Comparison of ENCODE assay signal across 10 cellular contexts in the genomic region with DNA sequence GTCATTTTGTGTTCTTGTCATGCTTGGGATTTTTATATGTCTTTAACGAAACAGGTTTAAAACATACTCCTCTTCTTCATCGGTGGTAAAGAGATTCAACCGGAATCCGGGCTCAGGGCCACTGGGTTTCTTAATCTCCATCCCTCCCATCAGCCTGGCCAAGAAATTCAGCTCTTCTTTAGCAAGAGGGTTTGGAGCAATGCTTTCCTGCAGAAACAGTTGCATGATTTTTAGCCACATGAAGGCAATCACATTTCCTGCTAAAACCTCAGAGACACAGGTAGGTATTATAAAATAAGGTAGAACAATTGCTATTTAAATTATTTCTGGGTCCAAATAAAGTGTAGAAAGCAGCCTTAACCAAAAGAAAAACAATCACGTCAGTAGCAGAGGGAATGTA. TPM values are rescaled to one million over a fixed set of nuclear protein-coding genes. Genes with fewer than 3 reads are reported as not detected.
DNase-seq lines count a peak whose midpoint lies in the region; ATAC-seq and TF ChIP-seq lines count a peak whose summit lies in the region.
"Had no signal": no experiment of that assay in that cellular context is flagged by ENCODE, and none has a peak within 500 bp of the region (broad histone marks: within the 10 kb centered on the region; RNA-seq: fewer than 3 reads in every experiment).

No MANE protein-coding gene starts in this region.

- DNase-seq in CD4-positive, CD25-positive, alpha-beta regulatory T cell, result no peak
- DNase-seq in HFFc6 (no peak), adipocyte (ENCODE audit: low read depth) (peak; percentile 39), NCI-H2196 (lab: John Stamatoyannopoulos, UW; ENCODE audit: unreplicated experiment) (no peak), T1000 (lab: John Stamatoyannopoulos, UW) (no peak), putamen (ENCODE audit: low spot score) (no peak)
- DNase-seq in naive thymus-derived CD8-positive, alpha-beta T cell, result no peak

- H3K4me1 Mint-ChIP-seq in CD4-positive, CD25-positive, alpha-beta regulatory T cell, result peaks cover 0 to 13% (median 8%) of the 10 kb centered on the region in 4 donors
- peaks cover 15% of the 10 kb centered on the region for H3K4me1 Mint-ChIP-seq in HFFc6 (ENCODE audit: low read depth)
- peaks cover 14 to 27% (median 19%) of the 10 kb centered on the region in 4 donors for H3K4me1 Mint-ChIP-seq in naive thymus-derived CD8-positive, alpha-beta T cell

- POLR2A ChIA-PET in naive thymus-derived CD8-positive, alpha-beta T cell (lab: Charles Lee), result interaction anchor here (0.7 to 2.2 kb wide), 4 partner anchors 51 to 240 kb away, joined by 3 to 12 read pairs (median 4); no protein-coding TSS in a partner anchor

- H3K9me3 ChIP-seq in CD4-positive, CD25-positive, alpha-beta regulatory T cell (ENCODE audit: control insufficient read depth in 2 of 2, low read length in 2 of 2), result no peaks in the 10 kb centered on the region
- no peaks in the 10 kb centered on the region for H3K9me3 ChIP-seq in adipocyte (ENCODE audit: control insufficient read depth, low read length)
- H3K9me3 ChIP-seq: heart right ventricle, SJCRH30 had no signal

- no peak for ATAC-seq in CD4-positive, CD25-positive, alpha-beta regulatory T cell (ENCODE audit: low read depth in 2 of 2)
- peak; percentile 36 to 68 for ATAC-seq in naive thymus-derived CD8-positive, alpha-beta T cell
- ATAC-seq in GM21528 (IDR thresholded peaks at IDR 0.05; ENCODE audit: low FRiP score, unreplicated experiment), result no peak

- H3K27me3 ChIP-seq in CD4-positive, CD25-positive, alpha-beta regulatory T cell (ENCODE audit: control insufficient read depth, insufficient read depth, low read length), result no peaks in the 10 kb centered on the region
- no peaks in the 10 kb centered on the region for H3K27me3 ChIP-seq in adipocyte (replicated peaks; ENCODE audit: control insufficient read depth, insufficient read depth, low read length)
- H3K27me3 ChIP-seq: heart right ventricle, SJCRH30 had no signal

- H3K27me3 Mint-ChIP-seq in CD4-positive, CD25-positive, alpha-beta regulatory T cell, result no peaks in the 10 kb centered on the region
- peaks cover 4% of the 10 kb centered on the region; the same call in 1 of the 2 replicates for H3K27me3 Mint-ChIP-seq in HFFc6 (ENCODE audit: insufficient read depth)
- no peaks in the 10 kb centered on the region for H3K27me3 Mint-ChIP-seq in naive thymus-derived CD8-positive, alpha-beta T cell

- peak overlapping the region; percentile 54 for H3K4me3 ChIP-seq in CD4-positive, CD25-positive, alpha-beta regulatory T cell (ENCODE audit: low read depth, low read length)
- H3K4me3 ChIP-seq in adipocyte (ENCODE audit: low read length), result peak overlapping the region; percentile 61
- H3K4me3 ChIP-seq: heart right ventricle, SJCRH30 had no signal

- H3K9me3 Mint-ChIP-seq in CD4-positive, CD25-positive, alpha-beta regulatory T cell, result peaks cover 0 to 1% (median 0%) of the 10 kb centered on the region in 7 donors
- H3K9me3 Mint-ChIP-seq in HFFc6, result no peaks in the 10 kb centered on the region
- H3K9me3 Mint-ChIP-seq in naive thymus-derived CD8-positive, alpha-beta T cell, result no peaks in the 10 kb centered on the region

- H3K9ac ChIP-seq in adipocyte (ENCODE audit: low read length), result peak overlapping the region; percentile 69

- peak overlapping the region in 2 of 4 donors; percentile 19 to 66 for H3K4me3 Mint-ChIP-seq in CD4-positive, CD25-positive, alpha-beta regulatory T cell
- H3K4me3 Mint-ChIP-seq in HFFc6, result peak overlapping the region; percentile 5; the same call in 1 of the 2 replicates
- peak overlapping the region; percentile 30 to 82 (median 72) for H3K4me3 Mint-ChIP-seq in naive thymus-derived CD8-positive, alpha-beta T cell

- no peak for TF ChIP-seq CTCF in HFFc6 (IDR thresholded peaks at IDR 0.05)

- H3K27ac Mint-ChIP-seq in CD4-positive, CD25-positive, alpha-beta regulatory T cell, result peak overlapping the region; percentile 53 to 85 (median 76)
- H3K27ac Mint-ChIP-seq in HFFc6, result peak overlapping the region; percentile 84
- H3K27ac Mint-ChIP-seq in naive thymus-derived CD8-positive, alpha-beta T cell, result peak overlapping the region; percentile 90 to 98 (median 94)

- H3K36me3 ChIP-seq in CD4-positive, CD25-positive, alpha-beta regulatory T cell (ENCODE audit: control insufficient read depth, insufficient read depth, low read length), result no peaks in the 10 kb centered on the region
- peaks cover 23% of the 10 kb centered on the region for H3K36me3 ChIP-seq in adipocyte (ENCODE audit: control insufficient read depth, insufficient read depth, low read length, severe bottlenecking)
- H3K36me3 ChIP-seq: SJCRH30 had no signal

- H3K27ac ChIP-seq in CD4-positive, CD25-positive, alpha-beta regulatory T cell (ENCODE audit: insufficient read depth, low read length, poor library complexity, severe bottlenecking), result peak overlapping the region; percentile 5
- H3K27ac ChIP-seq: SJCRH30 had no signal

- H3K4me1 ChIP-seq in CD4-positive, CD25-positive, alpha-beta regulatory T cell (ENCODE audit: control insufficient read depth, insufficient read depth, low read length, poor library complexity, severe bottlenecking), result peaks cover 7% of the 10 kb centered on the region
- H3K4me1 ChIP-seq in adipocyte (ENCODE audit: control insufficient read depth, insufficient read depth, low read length), result peaks cover 32% of the 10 kb centered on the region
- H3K4me1 ChIP-seq: SJCRH30 had no signal

- H3K36me3 Mint-ChIP-seq in CD4-positive, CD25-positive, alpha-beta regulatory T cell, result no peaks in the 10 kb centered on the region
- no peaks in the 10 kb centered on the region for H3K36me3 Mint-ChIP-seq in HFFc6 (ENCODE audit: low read depth)
- no peaks in the 10 kb centered on the region for H3K36me3 Mint-ChIP-seq in naive thymus-derived CD8-positive, alpha-beta T cell

RNA-seq across cellular contexts. Expression of gene LSM10, which starts 22.7 kb away (rescaled TPM):
- total RNA-seq in CD4-positive, CD25-positive, alpha-beta regulatory T cell, result 33.8 TPM
- 100 to 1,000 TPM; 142 to 153 (median 145) TPM for polyA plus RNA-seq in CD4-positive, CD25-positive, alpha-beta regulatory T cell
- total RNA-seq in HFFc6 (2021; fragmentation: NEBNext Ultra II Directional; extraction: Animal tissue kit (Norgen Biotek cat#: 25700)), result 10 to 100 TPM; 44.6 to 58.7 (median 49.6) TPM
- total RNA-seq in naive thymus-derived CD8-positive, alpha-beta T cell, result 10 to 100 TPM; 40.8 to 47.1 TPM
- 100 to 1,000 TPM; 118 to 122 (median 121) TPM for polyA plus RNA-seq in naive thymus-derived CD8-positive, alpha-beta T cell

RNA-seq across cellular contexts. Expression of gene OSCP1, which starts 29.8 kb away (rescaled TPM):
- not detected for total RNA-seq in CD4-positive, CD25-positive, alpha-beta regulatory T cell
- polyA plus RNA-seq in CD4-positive, CD25-positive, alpha-beta regulatory T cell, result 1 to 10 TPM in 2 of 4 donors, under 1 TPM in 2; 0.35 to 1.8 (median 0.73) TPM
- total RNA-seq in HFFc6 (2021; fragmentation: NEBNext Ultra II Directional; extraction: Animal tissue kit (Norgen Biotek cat#: 25700)), result 10 to 100 TPM in 1 of 6 experiments, 1 to 10 TPM in 5; 6.0 to 11.0 (median 7.2) TPM
- 1 to 10 TPM; 1.4 to 1.5 TPM for total RNA-seq in naive thymus-derived CD8-positive, alpha-beta T cell
- 1 to 10 TPM in 1 of 3 donors, under 1 TPM in 2; 0.24 to 1.7 (median 0.94) TPM for polyA plus RNA-seq in naive thymus-derived CD8-positive, alpha-beta T cell

RNA-seq across cellular contexts. Expression of gene STK40, which starts 34.7 kb away (rescaled TPM):
- total RNA-seq in CD4-positive, CD25-positive, alpha-beta regulatory T cell, result 30.1 TPM
- 10 to 100 TPM; 27.1 to 36.4 (median 30.3) TPM for polyA plus RNA-seq in CD4-positive, CD25-positive, alpha-beta regulatory T cell
- total RNA-seq in HFFc6 (2021; fragmentation: NEBNext Ultra II Directional; extraction: Animal tissue kit (Norgen Biotek cat#: 25700)), result 10 to 100 TPM; 24.1 to 26.5 (median 25.1) TPM
- total RNA-seq in naive thymus-derived CD8-positive, alpha-beta T cell, result 10 to 100 TPM; 46.2 to 47.8 TPM
- polyA plus RNA-seq in naive thymus-derived CD8-positive, alpha-beta T cell, result 10 to 100 TPM; 21.6 to 31.7 (median 23.6) TPM

RNA-seq across cellular contexts. Expression of gene MRPS15, which starts 43.8 kb away (rescaled TPM):
- 36.7 TPM for total RNA-seq in CD4-positive, CD25-positive, alpha-beta regulatory T cell
- 10 to 100 TPM; 67.6 to 97.2 (median 72.3) TPM for polyA plus RNA-seq in CD4-positive, CD25-positive, alpha-beta regulatory T cell
- 10 to 100 TPM; 74.1 to 96.1 (median 88.4) TPM for total RNA-seq in HFFc6 (2021; fragmentation: NEBNext Ultra II Directional; extraction: Animal tissue kit (Norgen Biotek cat#: 25700))
- total RNA-seq in naive thymus-derived CD8-positive, alpha-beta T cell, result 10 to 100 TPM; 38.6 to 41.4 TPM
- polyA plus RNA-seq in naive thymus-derived CD8-positive, alpha-beta T cell, result 10 to 100 TPM; 87.2 to 95.9 (median 87.7) TPM

Comparison
In these comparisons a context has a peak if more than half of its experiments do, and no peak if none do; other contexts are left out.
1. ATAC-seq: peak in naive thymus-derived CD8-positive, alpha-beta T cell (2 of 2); none in CD4-positive, CD25-positive, alpha-beta regulatory T cell (0 of 2) and GM21528 (single experiment).
2. Peak in every context shown above with its lines, with median percentiles within 50 percentile points of each other: H3K27ac Mint-ChIP-seq.